Comparison of ENCODE assay signal across 1 cellular context in the genomic region with DNA sequence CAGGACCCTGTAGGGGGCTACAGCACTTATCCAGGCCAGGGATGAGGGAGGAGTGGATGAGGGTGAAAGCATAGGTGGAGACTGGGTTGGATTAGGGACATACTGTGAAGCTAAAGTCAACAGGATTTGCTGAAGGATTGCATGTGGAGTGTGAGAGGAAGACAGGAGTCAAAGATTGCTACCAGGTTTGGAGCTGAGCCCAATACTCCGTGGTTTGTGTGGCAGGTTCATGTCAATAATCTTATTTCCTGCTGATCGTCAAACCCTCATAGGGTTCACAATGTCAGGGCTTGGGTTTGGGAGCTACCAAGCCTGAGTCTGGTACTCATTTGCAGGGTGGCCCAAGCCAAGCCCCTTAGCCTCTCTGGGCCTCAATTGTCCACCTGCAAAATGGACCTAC.
A peak's percentile ranks its signal among the peaks of the same experiment; 100 is the strongest.
TF ChIP-seq lines count a peak whose summit lies in the region.

No MANE protein-coding gene starts in this region.

TF ChIP-seq in HepG2, 621 proteins besides CTCF, POLR2A, EP300 and RAD21:
- TF ChIP-seq XRCC5 (optimal IDR thresholded peaks at IDR 0.05; ENCODE audit: low read length) (no peak), ZNF136 (CRISPR knock-in tag; IDR thresholded peaks at IDR 0.05; ENCODE audit: low read depth) (no peak), TOE1 (CRISPR knock-in tag; IDR thresholded peaks at IDR 0.05) (no peak), RFX5 (IDR thresholded peaks at IDR 0.05; ENCODE audit: low read depth, low read length) (no peak), HOXA9 (CRISPR knock-in tag; IDR thresholded peaks at IDR 0.05; ENCODE audit: borderline replicate concordance) (no peak), MBD4 (IDR thresholded peaks at IDR 0.05; ENCODE audit: borderline replicate concordance, low read length) (no peak), HDAC2 (CRISPR knock-in tag; IDR thresholded peaks at IDR 0.05) (no peak), REXO4 (CRISPR knock-in tag; IDR thresholded peaks at IDR 0.05; ENCODE audit: borderline replicate concordance) (no peak), ZNF619 (CRISPR knock-in tag; IDR thresholded peaks at IDR 0.05) (no peak), ONECUT2 (CRISPR knock-in tag; IDR thresholded peaks at IDR 0.05) (no peak), SRY (CRISPR knock-in tag; IDR thresholded peaks at IDR 0.05) (no peak), ZNF629 (CRISPR knock-in tag; conservative IDR thresholded peaks at IDR 0.05) (peak; percentile 74), ZNF782 (CRISPR knock-in tag; IDR thresholded peaks at IDR 0.05; ENCODE audit: borderline replicate concordance) (no peak), ZBTB38 (CRISPR knock-in tag; IDR thresholded peaks at IDR 0.05) (no peak), FOXA1 (IDR thresholded peaks at IDR 0.05) (no peak), FOXA1 (CRISPR knock-in tag; IDR thresholded peaks at IDR 0.05) (peak; percentile 23; the same call in 1 of the 2 replicates), YY1 (IDR thresholded peaks at IDR 0.05; ENCODE audit: insufficient read depth, insufficient replicate concordance, low read depth, low read length) (no peak)
- TF ChIP-seq, protein P1, sequence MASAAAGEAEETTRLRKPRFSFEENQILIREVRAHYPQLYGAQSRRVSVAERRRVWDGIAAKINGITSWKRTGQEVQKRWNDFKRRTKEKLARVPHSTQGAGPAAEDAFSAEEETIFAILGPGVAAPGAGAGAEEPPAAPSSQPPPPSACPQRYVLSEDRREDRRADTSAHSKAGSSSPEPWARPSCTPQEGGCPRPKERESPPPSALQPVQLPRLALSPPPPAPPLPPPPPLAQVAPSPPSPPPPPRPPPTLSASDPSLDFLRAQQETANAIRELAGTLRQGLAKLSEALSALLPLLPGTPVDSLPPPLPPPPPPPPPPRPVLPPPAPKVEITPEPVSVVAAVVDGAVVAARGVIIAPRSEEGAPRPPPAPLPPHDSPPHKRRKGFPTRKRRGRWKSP (CRISPR knock-in tag; IDR thresholded peaks at IDR 0.05), result no peak
